ENCODE assay signal across 9 cellular contexts in genomic region chr6:10692965-10693538, GRCh38. TPM values are rescaled to one million over a fixed set of nuclear protein-coding genes. Genes with fewer than 3 reads are reported as not detected.
DNase-seq lines count a peak whose midpoint lies in the region; ATAC-seq and TF ChIP-seq lines count a peak whose summit lies in the region.
"Had no signal": no experiment of that assay in that cellular context is flagged by ENCODE, and none has a peak within 500 bp of the region (broad histone marks: within the 10 kb centered on the region; RNA-seq: fewer than 3 reads in every experiment).

No MANE protein-coding gene starts in this region.

- H3K4me1 Mint-ChIP-seq in WTC11, result peaks cover 37% of the 10 kb centered on the region

- no peaks in the 10 kb centered on the region for H3K9me3 ChIP-seq in skeletal muscle satellite cell (replicated peaks; ENCODE audit: low read length)

- DNase-seq in NCI-H748 (lab: John Stamatoyannopoulos, UW; ENCODE audit: unreplicated experiment) (peak; percentile 32), NCI-H748 treated with DMSO at 0.1 percent for 48 hours (lab: John Stamatoyannopoulos, UW) (no peak), WTC11 (ENCODE audit: low spot score) (no peak), fibroblast of villous mesenchyme (ENCODE audit: low read depth) (no peak), NCI-H1930 (lab: John Stamatoyannopoulos, UW) (no peak)
- no peak for DNase-seq in activated CD4-positive, CD25-positive, alpha-beta regulatory T cell (lab: John Stamatoyannopoulos, UW)
- no peak for DNase-seq in stimulated activated CD4-positive, alpha-beta T cell treated with anti-CD3 and anti-CD28 coated beads, Interleukin-2, amount 100 ng/mL, for 24 hours
- DNase-seq: NCI-H2029 treated with DMSO at 0.1 percent for 48 hours had no signal

- H3K9me3 Mint-ChIP-seq in WTC11, result no peaks in the 10 kb centered on the region

- no peaks in the 10 kb centered on the region for H3K27me3 ChIP-seq in skeletal muscle satellite cell (ENCODE audit: control insufficient read depth, insufficient read depth, low read length)

- CTCF ChIA-PET in WTC11 (lab: Charles Lee), result interaction anchor here (1.0 kb wide), 1 partner anchor 67 kb away, joined by 3 read pairs; no protein-coding TSS in a partner anchor

- POLR2A ChIA-PET in WTC11 (lab: Charles Lee), result no interaction called here

- H3K9ac ChIP-seq in skeletal muscle satellite cell (ENCODE audit: low read depth, low read length), result peak overlapping the region; percentile 99

- peak overlapping the region; percentile 89 for H3K4me2 ChIP-seq in skeletal muscle satellite cell (ENCODE audit: low read length)

- ATAC-seq in WTC11, result no peak

- peak overlapping the region; percentile 96 for H3K27ac Mint-ChIP-seq in WTC11

- H3K4me3 ChIP-seq in fibroblast of villous mesenchyme (ENCODE audit: low read depth, low read length) (peak overlapping the region; percentile 100), skeletal muscle satellite cell (ENCODE audit: low read length) (peak overlapping the region; percentile 100)

- H3K4me3 Mint-ChIP-seq in WTC11, result peak overlapping the region; percentile 99

- H3K36me3 ChIP-seq in skeletal muscle satellite cell (ENCODE audit: insufficient read depth, low read length), result no peaks in the 10 kb centered on the region

- H3K36me3 Mint-ChIP-seq in WTC11, result peaks cover 15% of the 10 kb centered on the region

- no peaks in the 10 kb centered on the region for H3K27me3 Mint-ChIP-seq in WTC11 (ENCODE audit: low read depth)

- H3K4me1 ChIP-seq in skeletal muscle satellite cell (ENCODE audit: control insufficient read depth, insufficient read depth, low read length), result peaks cover 18% of the 10 kb centered on the region

- TF ChIP-seq CTCF in WTC11 (IDR thresholded peaks at IDR 0.05) (no peak), fibroblast of villous mesenchyme (IDR thresholded peaks at IDR 0.05; ENCODE audit: insufficient read depth, low read depth, low read length) (no peak)

TF ChIP-seq in WTC11, 78 proteins besides CTCF, POLR2A, EP300 and RAD21:
- no peak for TF ChIP-seq IRF2 (CRISPR knock-in tag; IDR thresholded peaks at IDR 0.05; ENCODE audit: borderline replicate concordance, low read depth)
- TF ChIP-seq ZNF121 (CRISPR knock-in tag; IDR thresholded peaks at IDR 0.05), result 0 out of 2 replicates have a peak, but pooled peaks have one; percentile 22
- TF ChIP-seq AR (CRISPR knock-in tag; IDR thresholded peaks at IDR 0.05), result no peak
- no peak for TF ChIP-seq SP1 (CRISPR knock-in tag; conservative IDR thresholded peaks at IDR 0.05)

RNA-seq across cellular contexts. Expression of gene C6orf52, which starts 1.4 kb away (rescaled TPM):
- total RNA-seq in WTC11 (2021) (0.42 to 1.8 TPM (median 0.50 TPM) in 3 replicates), fibroblast of villous mesenchyme (0.32 TPM in 1 of 2 replicates, not detected in the other)
- total RNA-seq in skeletal muscle satellite cell (2012; rRNA removed), result 0.66 and 1.5 TPM in 2 replicates

RNA-seq across cellular contexts. Expression of gene PAK1IP1, which starts 1.7 kb away (rescaled TPM):
- total RNA-seq in WTC11 (2021), result 24.8 to 30.4 TPM (median 24.9 TPM) in 3 replicates
- total RNA-seq in fibroblast of villous mesenchyme, result 19.0 and 25.5 TPM in 2 replicates
- total RNA-seq in skeletal muscle satellite cell (2012; rRNA removed), result 25.3 and 30.4 TPM in 2 replicates

RNA-seq across cellular contexts. Expression of gene TMEM14C, which starts 29.8 kb away (rescaled TPM):
- 103 to 122 TPM (median 119 TPM) in 3 replicates for total RNA-seq in WTC11 (2021)
- total RNA-seq in fibroblast of villous mesenchyme, result 120 and 142 TPM in 2 replicates
- 91.8 and 130 TPM in 2 replicates for total RNA-seq in skeletal muscle satellite cell (2012; rRNA removed)

RNA-seq across cellular contexts. Expression of gene TMEM14B, which starts 54.6 kb away (rescaled TPM):
- total RNA-seq in WTC11 (2021) (72.7 to 82.9 TPM (median 78.0 TPM) in 3 replicates), fibroblast of villous mesenchyme (62.8 and 79.0 TPM in 2 replicates)
- total RNA-seq in skeletal muscle satellite cell (2012; rRNA removed), result 85.9 and 103 TPM in 2 replicates
